ENCODE assay signal across 8 cellular contexts in the genomic region with DNA sequence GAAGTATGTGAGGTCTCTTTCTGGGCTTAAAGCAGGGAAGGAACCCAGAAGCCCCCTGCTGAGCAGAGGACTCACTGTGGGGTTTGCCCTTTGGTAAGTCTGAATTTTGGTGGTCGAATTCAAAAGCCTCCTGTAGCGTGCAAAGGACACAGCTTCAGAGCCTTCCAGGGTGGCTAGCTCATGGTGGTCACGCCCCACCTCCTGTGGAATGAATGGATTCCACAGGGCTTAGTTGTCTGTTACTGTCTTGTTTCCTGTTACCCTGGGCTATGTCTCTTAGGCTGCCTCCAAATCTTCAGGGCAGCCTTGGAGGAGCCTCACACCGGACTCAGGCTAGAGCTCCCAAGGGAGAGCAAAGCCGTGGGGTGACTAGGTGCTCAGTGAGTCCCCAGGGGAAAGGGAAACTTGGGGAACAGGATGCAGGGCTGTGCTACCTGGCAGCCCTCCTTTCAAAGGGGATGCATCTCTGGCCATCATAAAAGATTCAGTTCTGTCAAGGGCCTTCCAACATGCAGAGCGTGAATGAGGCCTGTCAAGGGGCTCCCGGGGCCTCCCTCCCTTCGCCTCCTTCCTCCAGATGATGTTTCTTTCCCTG.
DNase-seq lines count a peak whose midpoint lies in the region; ATAC-seq, FAIRE-seq and TF ChIP-seq lines count a peak whose summit lies in the region.

No MANE protein-coding gene starts in this region.

- H3K27me3 ChIP-seq in IMR-90 (ENCODE audit: control insufficient read depth, insufficient read depth, low read length), result no peaks in the 10 kb centered on the region
- peaks cover 0 to 4% (median 0%) of the 10 kb centered on the region in 4 experiments; a peak in 3 of 7 replicates for H3K27me3 ChIP-seq in H1 (replicated peaks in 1 of 4; ENCODE audit: control insufficient read depth in 3 of 4, extremely low read depth in 1 of 4, insufficient read depth in 3 of 4, low read length in 3 of 4)

- peaks cover 9 to 16% of the 10 kb centered on the region in 2 donors for H3K4me1 Mint-ChIP-seq in effector memory CD8-positive, alpha-beta T cell (ENCODE audit: low read depth in 2 of 2)

- no peaks in the 10 kb centered on the region; the same call in 1 of the 2 replicates for H3K23me2 ChIP-seq in H1 (ENCODE audit: low read depth, low read length)

- H3K27me3 Mint-ChIP-seq in effector memory CD8-positive, alpha-beta T cell, result peaks cover 33 to 73% of the 10 kb centered on the region in 2 donors

- H3K9me3 ChIP-seq in IMR-90 (ENCODE audit: control insufficient read depth, insufficient read depth, low read length) (no peaks in the 10 kb centered on the region), H1 (ENCODE audit: insufficient read depth in 2 of 2, low read depth in 1 of 2, low read length in 1 of 2) (no peaks in the 10 kb centered on the region)

- TF ChIP-seq EP300 in H1 (IDR thresholded peaks at IDR 0.05; ENCODE audit: borderline replicate concordance in 1 of 2, low read depth in 2 of 2, low read length in 2 of 2), result no peak

- WGBS in IMR-90 (ENCODE audit: extremely low coverage in 2 of 2, insufficient read length in 1 of 2), 2 experiments, result 14% methylated on average over 1 of the region's 8 CpGs; no CpG with 5 or more reads in 1 of the 2 experiments
- 60% methylated on average over 8 of the region's 8 CpGs; no CpG with 5 or more reads in 1 of the 2 experiments for WGBS in H1 (ENCODE audit: extremely low coverage in 1 of 2, insufficient coverage in 1 of 2, insufficient read length in 1 of 2, insufficient replicate concordance in 2 of 2, low coverage in 1 of 2, low lambda C conversion rate in 2 of 2, missing lambda C conversion rate in 1 of 2), 2 experiments

- peak overlapping the region; percentile 61 to 86 for H4K8ac ChIP-seq in IMR-90 (ENCODE audit: low read depth in 2 of 2, low read length in 2 of 2)
- no peak overlapping the region for H4K8ac ChIP-seq in H1 (ENCODE audit: extremely low read depth, insufficient read depth, low read length)

- CTCF ChIA-PET in IMR-90 (lab: Yijun Ruan, JAX) (interaction anchor here (0.7 to 1.6 kb wide), 13 partner anchors 9 to 1836 kb away, joined by 3 to 7 read pairs (median 4); no protein-coding TSS in a partner anchor), H1 (lab: Charles Lee; ENCODE audit: partially characterized antibody) (interaction anchor here (0.7 to 26.4 kb wide), 68 partner anchors 10 to 1397 kb away, joined by 3 to 558 read pairs (median 4); no protein-coding TSS in a partner anchor), HEK293T (lab: Yijun Ruan, JAX) (interaction anchor here (0.5 to 2.5 kb wide), 14 partner anchors 9 to 275 kb away, joined by 3 to 14 read pairs (median 4); no protein-coding TSS in a partner anchor)

- H3K27ac ChIP-seq in IMR-90 (ENCODE audit: insufficient read depth, low read length), result peak overlapping the region; percentile 40
- no peak overlapping the region for H3K27ac ChIP-seq in H1 (ENCODE audit: low read depth, low read length)

- peak overlapping the region; percentile 92 for H2AK5ac ChIP-seq in IMR-90 (ENCODE audit: low read depth, low read length)
- H2AK5ac ChIP-seq in H1 (ENCODE audit: low read depth, low read length), result no peak overlapping the region

- ATAC-seq in GM19463 (IDR thresholded peaks at IDR 0.05; ENCODE audit: unreplicated experiment) (peak; percentile 3), IMR-90 (ENCODE audit: low read depth) (peak; percentile 79), HG03520 (IDR thresholded peaks at IDR 0.05; ENCODE audit: unreplicated experiment) (no peak)
- ATAC-seq in effector memory CD8-positive, alpha-beta T cell (replicated peaks), result no peak

- BruUV-seq in IMR-90 (replicated peaks; lab: Mats Ljungman, UMichigan), result no TSS peak

- TF ChIP-seq POLR2A in IMR-90 (IDR thresholded peaks at IDR 0.05; ENCODE audit: low read depth, low read length) (peak; percentile 75; the same call in 1 of the 2 replicates), H1 (IDR thresholded peaks at IDR 0.05; ENCODE audit: control extremely low read depth in 1 of 2, low read depth in 2 of 2, low read length in 2 of 2) (no peak)

- POLR2A ChIA-PET in IMR-90 (lab: Charles Lee; ENCODE audit: unreplicated experiment), result no interaction called here
- POLR2A ChIA-PET in H1 (lab: Charles Lee; ENCODE audit: partially characterized antibody), result interaction anchor here (0.8 kb wide), 1 partner anchor 263 kb away, joined by 3 read pairs; no protein-coding TSS in a partner anchor
- POLR2A ChIA-PET in HEK293T (lab: Yijun Ruan, JAX), result no interaction called here

- H3K4ac ChIP-seq in IMR-90 (ENCODE audit: low read depth, low read length) (peak overlapping the region; percentile 87), H1 (replicated peaks; ENCODE audit: insufficient read length, low read depth, low read length) (no peak overlapping the region)

- H3K4me3 Mint-ChIP-seq in effector memory CD8-positive, alpha-beta T cell, result peak overlapping the region in 1 of 2 donors; percentile 75

- H2AFZ ChIP-seq in IMR-90 (replicated peaks; ENCODE audit: low read length, poor library complexity) (peak overlapping the region; percentile 95), H1 (ENCODE audit: low read length) (no peak overlapping the region)

- H4K91ac ChIP-seq in IMR-90 (ENCODE audit: insufficient read depth, low read depth, low read length) (peak overlapping the region; percentile 95), H1 (replicated peaks; ENCODE audit: insufficient read length, low read length) (no peak overlapping the region)

- no peak for FAIRE-seq in H1 (lab: Jason Lieb, UNC)

- no peaks in the 10 kb centered on the region for H3K9me3 Mint-ChIP-seq in effector memory CD8-positive, alpha-beta T cell

- peak overlapping the region; percentile 93 for H3K18ac ChIP-seq in IMR-90 (ENCODE audit: low read depth, low read length)
- no peak overlapping the region for H3K18ac ChIP-seq in H1 (ENCODE audit: extremely low read depth, low read length)

- TF ChIP-seq CTCF in IMR-90 (conservative IDR thresholded peaks at IDR 0.05; ENCODE audit: low read depth, low read length), result no peak
- TF ChIP-seq CTCF in H1 (IDR thresholded peaks at IDR 0.05; ENCODE audit: control extremely low read depth in 1 of 3, insufficient read depth in 1 of 3, low read depth in 1 of 3, low read length in 3 of 3), result no peak

- DNase-seq in 8988T, result peak; percentile 49
- DNase-seq in IMR-90, result peak; percentile 82
- DNase-seq in H1 (ENCODE audit: low read depth in 1 of 2, low spot score in 2 of 2), result no peak
- no peak for DNase-seq in AML-193 (lab: John Stamatoyannopoulos, UW)
- DNase-seq in HEK293T (ENCODE audit: extremely low spot score), result no peak
- no peak for DNase-seq in effector memory CD8-positive, alpha-beta T cell

- H3K4me1 ChIP-seq in IMR-90 (ENCODE audit: control insufficient read depth, insufficient read depth, low read length), result peaks cover 11% of the 10 kb centered on the region
- H3K4me1 ChIP-seq in H1 (replicated peaks in 1 of 4; ENCODE audit: control insufficient read depth in 3 of 4, insufficient read depth in 4 of 4, low read length in 3 of 4), result peaks cover 2 to 10% (median 8%) of the 10 kb centered on the region in 4 experiments; a peak in 6 of 7 replicates

- peak overlapping the region; percentile 85; the same call in 1 of the 2 replicates for H4K5ac ChIP-seq in IMR-90 (ENCODE audit: low read depth, low read length)
- no peak overlapping the region for H4K5ac ChIP-seq in H1 (ENCODE audit: insufficient read length, low read depth, low read length)

- no peak overlapping the region for H2BK12ac ChIP-seq in H1 (ENCODE audit: low read depth, low read length)

- H2BK15ac ChIP-seq in IMR-90 (ENCODE audit: low read depth, low read length) (peak overlapping the region; percentile 65; the same call in 2 of the 3 replicates), H1 (ENCODE audit: low read length) (no peak overlapping the region)

- H3K9ac ChIP-seq in IMR-90 (ENCODE audit: low read depth, low read length) (peak overlapping the region; percentile 41; the same call in 1 of the 2 replicates), H1 (replicated peaks in 1 of 4; ENCODE audit: extremely low read depth in 1 of 4, low read depth in 3 of 4, low read length in 3 of 4) (no peak overlapping the region)

- H3K4me2 ChIP-seq in IMR-90 (ENCODE audit: low read depth, low read length), result peak overlapping the region; percentile 71
- H3K4me2 ChIP-seq in H1 (ENCODE audit: insufficient read depth in 1 of 2, low read depth in 2 of 2, low read length in 2 of 2), result peak overlapping the region; percentile 48 to 75; a peak in 2 of 4 replicates

- H3K79me1 ChIP-seq in IMR-90 (ENCODE audit: low read depth in 1 of 2, low read length in 2 of 2) (no peaks in the 10 kb centered on the region), H1 (ENCODE audit: low read depth, low read length) (no peaks in the 10 kb centered on the region)

- H2AK9ac ChIP-seq in IMR-90 (replicated peaks; ENCODE audit: low read depth, low read length, poor library complexity), result peak overlapping the region; percentile 86

- H3K79me2 ChIP-seq in H1 (ENCODE audit: control insufficient read depth in 1 of 2, insufficient read depth in 2 of 2, low read length in 2 of 2), result no peaks in the 10 kb centered on the region

- H2BK5ac ChIP-seq in IMR-90 (ENCODE audit: low read depth, low read length, poor library complexity, severe bottlenecking), result peak overlapping the region; percentile 77
- no peak overlapping the region for H2BK5ac ChIP-seq in H1 (ENCODE audit: low read depth, low read length)

- peaks cover 3% of the 10 kb centered on the region for H3K36me3 Mint-ChIP-seq in effector memory CD8-positive, alpha-beta T cell (ENCODE audit: insufficient read depth)

- peak overlapping the region; percentile 69 for H3K14ac ChIP-seq in IMR-90 (replicated peaks; ENCODE audit: low read depth, low read length)
- no peak overlapping the region for H3K14ac ChIP-seq in H1 (ENCODE audit: insufficient read length)

- H2BK120ac ChIP-seq in IMR-90 (ENCODE audit: low read depth, low read length) (peak overlapping the region; percentile 94), H1 (replicated peaks; ENCODE audit: low read depth, low read length) (no peak overlapping the region)

- H3K4me3 ChIP-seq in IMR-90 (ENCODE audit: insufficient read depth, low read depth, low read length) (no peak overlapping the region), H1 (ENCODE audit: extremely low read depth in 1 of 4, insufficient read depth in 2 of 4, low read depth in 3 of 4, low read length in 4 of 4) (peak overlapping the region in 1 of 4 experiments; percentile 60; a peak in 1 of 8 replicates)

- H3K36me3 ChIP-seq in IMR-90 (ENCODE audit: control insufficient read depth, insufficient read depth, low read length) (no peaks in the 10 kb centered on the region), H1 (ENCODE audit: control insufficient read depth in 2 of 4, insufficient read depth in 4 of 4, low read length in 3 of 4) (no peaks in the 10 kb centered on the region)

- H2BK20ac ChIP-seq in IMR-90 (ENCODE audit: low read depth, low read length) (peak overlapping the region; percentile 94), H1 (ENCODE audit: low read length) (no peak overlapping the region)

- peak overlapping the region; percentile 87; the same call in 1 of the 2 replicates for H3K56ac ChIP-seq in IMR-90 (ENCODE audit: extremely low read depth, insufficient read depth, low read length)
- H3K56ac ChIP-seq in H1 (replicated peaks; ENCODE audit: insufficient read length, low read depth, low read length), result no peak overlapping the region

- dilution Hi-C loops in IMR-90 (cut with HindIII; ENCODE audit: low sequenced_read_pairs, unreplicated experiment), result no loop called here

- no peak for TF ChIP-seq RAD21 in IMR-90 (IDR thresholded peaks at IDR 0.05; ENCODE audit: low read length)
- no peak for TF ChIP-seq RAD21 in H1 (IDR thresholded peaks at IDR 0.05 in 1 of 2, conservative IDR thresholded peaks at IDR 0.05 in 1 of 2; ENCODE audit: low read depth in 2 of 2, low read length in 2 of 2)

- no peaks in the 10 kb centered on the region for H4K20me1 ChIP-seq in IMR-90 (ENCODE audit: insufficient read depth, low read length)
- H4K20me1 ChIP-seq in H1 (replicated peaks in 1 of 2; ENCODE audit: control insufficient read depth in 1 of 2, insufficient read depth in 2 of 2, low read length in 2 of 2), result no peaks in the 10 kb centered on the region

- peak overlapping the region; percentile 80 for H3K23ac ChIP-seq in IMR-90 (ENCODE audit: low read depth, low read length)
- H3K23ac ChIP-seq in H1 (ENCODE audit: insufficient read length), result no peak overlapping the region

- peaks cover 2% of the 10 kb centered on the region; the same call in 1 of the 2 replicates for H3K9me1 ChIP-seq in IMR-90 (ENCODE audit: insufficient read depth, low read length)

- no peak overlapping the region for H3K27ac Mint-ChIP-seq in effector memory CD8-positive, alpha-beta T cell

- intact Hi-C loops in IMR-90 (cut with micrococcal nuclease), result loop anchor here (1.0 kb wide), 1 partner anchor 1837 kb away; no protein-coding TSS in a partner anchor

- in situ Hi-C loops in IMR-90 (cut with MboI; ENCODE audit: low sequenced_read_pairs), result loop anchor here (5.0 kb wide), 1 partner anchor 1832 kb away; no protein-coding TSS in a partner anchor

Comparison
In these comparisons a context has a peak if more than half of its experiments do, and no peak if none do; other contexts are left out.
1. DNase-seq: peak in 8988T (single experiment) and IMR-90 (single experiment); none in H1 (0 of 2), AML-193 (0 of 2), HEK293T (single experiment) and effector memory CD8-positive, alpha-beta T cell (0 of 3).
2. ATAC-seq: peak in GM19463 (single experiment) and IMR-90 (single experiment); none in HG03520 (single experiment) and effector memory CD8-positive, alpha-beta T cell (single experiment).